Comparison of ENCODE assay signal across 8 cellular contexts in genomic region chr6:139597781-139598368, GRCh38.
DNase-seq lines count a peak whose midpoint lies in the region; ATAC-seq, FAIRE-seq and TF ChIP-seq lines count a peak whose summit lies in the region.

No MANE protein-coding gene starts in this region.

- H3K27me3 ChIP-seq in BJ (ENCODE audit: control insufficient read depth, insufficient read depth, low read length) = no peaks in the 10 kb centered on the region

- CTCF ChIA-PET in BJ (lab: Yijun Ruan, JAX) = no interaction called here

- H3K4me3 ChIP-seq in BJ (ENCODE audit: low read depth, low read length) = no peak overlapping the region

- FAIRE-seq in GM12892 (lab: Jason Lieb, UNC) = no peak

- no peak for TF ChIP-seq CTCF in BJ (IDR thresholded peaks at IDR 0.05; ENCODE audit: insufficient read depth, low read depth, low read length)
- TF ChIP-seq CTCF in omental fat pad (IDR thresholded peaks at IDR 0.05) = no peak

- DNase-seq in BJ (ENCODE audit: low read depth) = peak; percentile 98
- peak; percentile 25 for DNase-seq in RKO (ENCODE audit: low spot score)
- DNase-seq in fibroblast of peridontal ligament (ENCODE audit: extremely low read depth) = peak; percentile 99
- no peak for DNase-seq in omental fat pad (ENCODE audit: low spot score)
- no peak for DNase-seq in NCI-H345 treated with DMSO at 0.1 percent for 48 hours (lab: John Stamatoyannopoulos, UW; ENCODE audit: unreplicated experiment)
- DNase-seq in GM12892 (ENCODE audit: insufficient read length) = no peak
- DNase-seq in G401 (ENCODE audit: low spot score) = no peak

- ATAC-seq in omental fat pad (ENCODE audit: low FRiP score) (peak; percentile 92), HG02885 (IDR thresholded peaks at IDR 0.05; ENCODE audit: poor library complexity, unreplicated experiment) (no peak)

- POLR2A ChIA-PET in BJ (lab: Charles Lee) = interaction anchor here (0.6 to 1.6 kb wide), 9 partner anchors 29 to 1650 kb away, joined by 3 to 24 read pairs (median 5); partner anchors contain the start of gene CITED2

- no peaks in the 10 kb centered on the region for H3K36me3 ChIP-seq in BJ (ENCODE audit: control insufficient read depth, insufficient read depth, low read length)

- no peak for TF ChIP-seq POLR2A in GM12892 (IDR thresholded peaks at IDR 0.05; ENCODE audit: low read depth, low read length)

- in situ Hi-C loops in G401 (cut with HindIII; ENCODE audit: low sequenced_read_pairs) = no loop called here

Comparison
In these comparisons a context has a peak if more than half of its experiments do, and no peak if none do; other contexts are left out.
1. DNase-seq: peak in BJ (single experiment), RKO (single experiment) and fibroblast of peridontal ligament (single experiment); none in omental fat pad (single experiment), NCI-H345 treated with DMSO at 0.1 percent for 48 hours (single experiment), GM12892 (single experiment) and G401 (single experiment).